Comparison of ENCODE assay signal across 15 cellular contexts in genomic region chr18:39721712-39722111, GRCh38.
A peak's percentile ranks its signal among the peaks of the same experiment; 100 is the strongest.
DNase-seq lines count a peak whose midpoint lies in the region; ATAC-seq and TF ChIP-seq lines count a peak whose summit lies in the region.
"Had no signal": no experiment of that assay in that cellular context is flagged by ENCODE, and none has a peak within 500 bp of the region (broad histone marks: within the 10 kb centered on the region; RNA-seq: fewer than 3 reads in every experiment).

No MANE protein-coding gene starts in this region.

- ATAC-seq in GM19023 (IDR thresholded peaks at IDR 0.05; ENCODE audit: unreplicated experiment): no peak
- ATAC-seq in HG02678 (IDR thresholded peaks at IDR 0.05; ENCODE audit: unreplicated experiment): no peak
- ATAC-seq: GM12878, HepG2 had no signal

- no peak overlapping the region for H3K4me3 ChIP-seq in astrocyte of the spinal cord (ENCODE audit: low read depth, low read length)
- H3K4me3 ChIP-seq: GM12878, HAP-1 had no signal

- in situ Hi-C loops in astrocyte of the spinal cord (cut with HindIII; ENCODE audit: low sequenced_read_pairs): no loop called here

- peak; percentile 28 for DNase-seq in LHCN-M2 (ENCODE audit: low read depth)
- peak; percentile 42 for DNase-seq in astrocyte of the spinal cord (ENCODE audit: low read depth, low spot score)
- peak; percentile 46 for DNase-seq in iris pigment epithelial cell (ENCODE audit: low read depth)
- DNase-seq in activated CD8-positive, alpha-beta memory T cell treated with anti-CD3 and anti-CD28 coated beads, Interleukin-2, amount 50 U/mL, for 48 hours: no peak
- DNase-seq in dedifferentiated amniotic fluid mesenchymal stem cell (ENCODE audit: extremely low spot score): no peak
- DNase-seq: C1 segment of cervical spinal cord; Calu3; CD4-positive, alpha-beta T cell; DMS 273 treated with DMSO at 0.1 percent for 48 hours; HFFc6 had no signal

- no peak for TF ChIP-seq CTCF in astrocyte of the spinal cord (IDR thresholded peaks at IDR 0.05; ENCODE audit: low read depth, low read length)

Comparison
In these comparisons a context has a peak if more than half of its experiments do, and no peak if none do; other contexts are left out.
1. DNase-seq: peak in LHCN-M2 (single experiment), astrocyte of the spinal cord (single experiment) and iris pigment epithelial cell (single experiment); none in activated CD8-positive, alpha-beta memory T cell treated with anti-CD3 and anti-CD28 coated beads, Interleukin-2, amount 50 U/mL, for 48 hours (single experiment) and dedifferentiated amniotic fluid mesenchymal stem cell (single experiment).